Comparison of ENCODE assay signal across 8 cellular contexts in genomic region chr1:28591708-28592313, GRCh38. TPM values are rescaled to one million over a fixed set of nuclear protein-coding genes. Genes with fewer than 3 reads are reported as not detected.
A peak's percentile ranks its signal among the peaks of the same experiment; 100 is the strongest.
DNase-seq lines count a peak whose midpoint lies in the region; FAIRE-seq and TF ChIP-seq lines count a peak whose summit lies in the region.

TSS of gene RAB42 (plus strand) at chr1:28592265. CDS start at chr1:28592512, 247 bp downstream.

- no peak within 1 kb of the TSS for H3K27ac ChIP-seq in HUES64 (ENCODE audit: low read depth, low read length)
- H3K27ac ChIP-seq in astrocyte (ENCODE audit: low read depth, low read length): no peak within 1 kb of the TSS
- H3K27ac ChIP-seq in keratinocyte (ENCODE audit: control insufficient read depth, insufficient read depth, low read length): no peak within 1 kb of the TSS

- DNase-seq in GM12865 (ENCODE audit: low read depth) (no peak), astrocyte (ENCODE audit: low read depth) (no peak), keratinocyte (ENCODE audit: low read depth, low spot score) (no peak), frontal cortex (ENCODE audit: low spot score in 2 of 2) (no peak), OCI-M2 (lab: John Stamatoyannopoulos, UW; ENCODE audit: unreplicated experiment) (no peak)
- peak; percentile 34 for DNase-seq in stimulated activated CD8-positive, alpha-beta memory T cell treated with anti-CD3 and anti-CD28 coated beads, Interleukin-4, amount 100 ng/mL, for 48 hours
- no peak for DNase-seq in activated CD4-positive, CD25-positive, alpha-beta regulatory T cell treated with anti-CD3 and anti-CD28 coated beads, Interleukin-2, amount 50 U/mL, for 72 hours

- peaks cover 2% of the 10 kb centered on the region for H3K27me3 Mint-ChIP-seq in astrocyte (ENCODE audit: low read depth, unreplicated experiment)

- H3K9me1 ChIP-seq in keratinocyte (ENCODE audit: control insufficient read depth, extremely low read depth, insufficient read depth, low read length): no peaks in the 10 kb centered on the region

- H3K4me2 ChIP-seq in astrocyte (ENCODE audit: low read length) (peak within 1 kb of the TSS; percentile 90), keratinocyte (ENCODE audit: control insufficient read depth, extremely low read depth, insufficient read depth, low read depth, low read length) (peak within 1 kb of the TSS; percentile 48)

- FAIRE-seq in astrocyte (lab: Jason Lieb, UNC) (no peak), keratinocyte (lab: Jason Lieb, UNC) (no peak), frontal cortex (lab: Jason Lieb, UNC) (no peak)

- 58% methylated on average over 6 of the region's 13 CpGs for WGBS in HUES64

- no peaks in the 10 kb centered on the region for H3K79me2 ChIP-seq in astrocyte (ENCODE audit: insufficient read depth, low read length)
- no peaks in the 10 kb centered on the region for H3K79me2 ChIP-seq in keratinocyte (ENCODE audit: control insufficient read depth, insufficient read depth, low read length)

- H3K4me1 Mint-ChIP-seq in astrocyte (ENCODE audit: low read depth, unreplicated experiment): peaks cover 2% of the 10 kb centered on the region

- peaks cover 18% of the 10 kb centered on the region for H3K27me3 ChIP-seq in HUES64 (ENCODE audit: insufficient read depth, low read length)
- H3K27me3 ChIP-seq in astrocyte (ENCODE audit: insufficient read depth, low read length): no peaks in the 10 kb centered on the region
- peaks cover 4% of the 10 kb centered on the region for H3K27me3 ChIP-seq in keratinocyte (ENCODE audit: control insufficient read depth, extremely low read depth, insufficient read depth, low read length)

- H3K4me3 Mint-ChIP-seq in astrocyte (ENCODE audit: unreplicated experiment): peak within 1 kb of the TSS; percentile 75

- TF ChIP-seq CTCF in GM12865 (IDR thresholded peaks at IDR 0.05; ENCODE audit: insufficient read depth, low read depth, low read length, missing control alignments) (no peak), astrocyte (IDR thresholded peaks at IDR 0.05; ENCODE audit: insufficient read depth, low read depth, low read length) (no peak), keratinocyte (optimal IDR thresholded peaks at IDR 0.05 in 1 of 3, IDR thresholded peaks at IDR 0.05 in 1 of 3, conservative IDR thresholded peaks at IDR 0.05 in 1 of 3; ENCODE audit: extremely low read depth in 1 of 3, insufficient read depth in 2 of 3, low read length in 3 of 3) (no peak)

- no peaks in the 10 kb centered on the region for H3K36me3 ChIP-seq in HUES64 (ENCODE audit: insufficient read depth, low read length)
- no peaks in the 10 kb centered on the region for H3K36me3 ChIP-seq in astrocyte (ENCODE audit: insufficient read depth, low read length)
- H3K36me3 ChIP-seq in keratinocyte (ENCODE audit: control insufficient read depth in 2 of 2, extremely low read depth in 1 of 2, insufficient read depth in 2 of 2, low read length in 2 of 2): no peaks in the 10 kb centered on the region

- peak within 1 kb of the TSS; percentile 72 for H2AFZ ChIP-seq in astrocyte (ENCODE audit: low read depth, low read length)
- H2AFZ ChIP-seq in keratinocyte (ENCODE audit: control insufficient read depth, low read length): no peak within 1 kb of the TSS

- H3K4me3 ChIP-seq in GM12865 (ENCODE audit: low read depth, low read length): peak within 1 kb of the TSS; percentile 48
- H3K4me3 ChIP-seq in HUES64 (ENCODE audit: low read length): peak within 1 kb of the TSS; percentile 66
- H3K4me3 ChIP-seq in astrocyte (ENCODE audit: insufficient read depth, low read depth, low read length): peak within 1 kb of the TSS; percentile 61
- peak within 1 kb of the TSS in 1 of 3 experiments; percentile 7 for H3K4me3 ChIP-seq in keratinocyte (ENCODE audit: control insufficient read depth in 2 of 3, extremely low read depth in 1 of 3, insufficient read depth in 2 of 3, low read depth in 1 of 3, low read length in 3 of 3)

- dilution Hi-C loops in keratinocyte (cut with MboI; ENCODE audit: extremely low pct_ligation_motif_present, low sequenced_read_pairs): no loop called here

- H4K20me1 ChIP-seq in astrocyte (ENCODE audit: insufficient read depth, low read length): no peaks in the 10 kb centered on the region
- H4K20me1 ChIP-seq in keratinocyte (ENCODE audit: control insufficient read depth, extremely low read depth, insufficient read depth, low read length): no peaks in the 10 kb centered on the region

- H3K36me3 Mint-ChIP-seq in astrocyte (ENCODE audit: low read depth, unreplicated experiment): peaks cover 2% of the 10 kb centered on the region

- no peaks in the 10 kb centered on the region for H3K9me3 ChIP-seq in HUES64 (ENCODE audit: insufficient read depth, low read depth, low read length)
- no peaks in the 10 kb centered on the region for H3K9me3 ChIP-seq in astrocyte (ENCODE audit: insufficient read depth, low read depth, low read length)
- H3K9me3 ChIP-seq in keratinocyte (ENCODE audit: control insufficient read depth, low read depth, low read length): no peaks in the 10 kb centered on the region

- H3K27ac Mint-ChIP-seq in astrocyte (ENCODE audit: unreplicated experiment): peak within 1 kb of the TSS; percentile 58

- H3K9ac ChIP-seq in HUES64 (ENCODE audit: low read depth, low read length): peak within 1 kb of the TSS; percentile 71
- H3K9ac ChIP-seq in astrocyte (ENCODE audit: low read length): peak within 1 kb of the TSS; percentile 72
- peak within 1 kb of the TSS; percentile 13 for H3K9ac ChIP-seq in keratinocyte (ENCODE audit: control insufficient read depth, extremely low read depth, insufficient read depth, low read length)

- H3K4me1 ChIP-seq in HUES64 (ENCODE audit: insufficient read depth, low read length) (peaks cover 15% of the 10 kb centered on the region), astrocyte (ENCODE audit: insufficient read depth, low read length) (peaks cover 13% of the 10 kb centered on the region), keratinocyte (ENCODE audit: control insufficient read depth, extremely low read depth, insufficient read depth, low read length) (peaks cover 14% of the 10 kb centered on the region)

- H3K9me3 Mint-ChIP-seq in astrocyte (ENCODE audit: unreplicated experiment): peaks cover 1% of the 10 kb centered on the region

RNA-seq across cellular contexts. Expression of gene RAB42, which starts in this region (rescaled TPM):
- polyA plus RNA-seq in HUES64 (2013, experiment 1 of 2): 5.9 TPM
- polyA plus RNA-seq in HUES64 (2013, experiment 2 of 2): 7.2 TPM
- total RNA-seq in astrocyte: 1.2 and 2.1 TPM in 2 replicates
- 0.05 to 0.27 TPM (median 0.17 TPM) in 3 replicates for polyA plus RNA-seq in keratinocyte
- polyA plus RNA-seq in keratinocyte (2011; ENCODE audit: low read depth): not detected
- 0.09 and 0.12 TPM in 2 replicates for polyA plus RNA-seq in keratinocyte (2011; cell fraction: cytosol; rRNA removed)
- 0.15 TPM in 1 of 2 replicates, not detected in the other for polyA plus RNA-seq in keratinocyte (2011; cell fraction: nucleus; rRNA removed)
- 0.08 and 0.09 TPM in 2 replicates for polyA plus RNA-seq in keratinocyte (2012; ENCODE audit: low replicate concordance)
- polyA minus RNA-seq in keratinocyte: 0.16 to 0.30 TPM in 2 of 3 replicates, not detected in the other
- polyA minus RNA-seq in keratinocyte (2011; cell fraction: cytosol; rRNA and poly(A)+ RNA removed): not detected
- polyA minus RNA-seq in keratinocyte (2011; cell fraction: nucleus; rRNA and poly(A)+ RNA removed): 0.42 TPM in 1 of 2 replicates, not detected in the other
- 1.2 TPM for total RNA-seq in frontal cortex

Comparison
In these comparisons a context has a peak if more than half of its experiments do, and no peak if none do; other contexts are left out.
1. H3K9ac ChIP-seq: peak in every context shown above with its lines; median percentile 72 in astrocyte; 71 in HUES64; 13 in keratinocyte.